21 cellular contexts compared by ENCODE assay signal in the genomic region with DNA sequence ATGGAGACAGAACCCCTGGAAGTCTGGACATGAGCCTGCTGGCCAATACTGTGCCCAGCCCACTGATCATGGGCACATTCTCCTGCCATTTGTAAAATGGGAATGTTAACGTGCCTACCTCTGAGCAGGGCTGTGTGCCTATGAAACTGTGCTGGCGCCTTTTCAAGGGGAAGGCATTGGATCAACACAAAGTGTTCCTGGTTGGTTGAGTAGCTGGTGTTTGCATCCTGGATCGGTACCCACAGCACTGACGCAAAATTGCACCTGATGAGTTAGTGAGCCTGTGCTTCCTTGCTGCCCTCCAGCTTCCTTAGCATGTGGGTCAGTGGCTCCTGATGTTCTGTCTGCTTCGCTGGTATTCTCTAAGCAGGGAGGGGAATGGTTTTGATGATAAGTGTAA. TPM values are rescaled to one million over a fixed set of nuclear protein-coding genes. Genes with fewer than 3 reads are reported as not detected.
A peak's percentile ranks its signal among the peaks of the same experiment; 100 is the strongest.
DNase-seq lines count a peak whose midpoint lies in the region; ATAC-seq and TF ChIP-seq lines count a peak whose summit lies in the region.
"Had no signal": no experiment of that assay in that cellular context is flagged by ENCODE, and none has a peak within 500 bp of the region (broad histone marks: within the 10 kb centered on the region; RNA-seq: fewer than 3 reads in every experiment).

No MANE protein-coding gene starts in this region.

- H3K18ac ChIP-seq in neuronal stem cell (ENCODE audit: low read length) = no peak overlapping the region

- peak overlapping the region; percentile 41; the same call in 1 of the 2 replicates for H3K4me2 ChIP-seq in HCT116 (ENCODE audit: low read length)
- H3K4me2 ChIP-seq in neuronal stem cell (ENCODE audit: insufficient read depth, low read length, poor library complexity, severe bottlenecking) = no peak overlapping the region
- H3K4me2 ChIP-seq: A549; BLaER1 treated with 17β-estradiol and CSF1 and Interleukin-3, amounts not matched to agents 10 nM and 100 nM had no signal

- H3K9me3 ChIP-seq in HCT116 (ENCODE audit: control insufficient read depth in 1 of 2, insufficient read depth in 1 of 2, low read depth in 1 of 2, low read length in 2 of 2) (no peaks in the 10 kb centered on the region), neuronal stem cell (replicated peaks in 1 of 2; ENCODE audit: control insufficient read depth in 2 of 2, insufficient read depth in 1 of 2, low read depth in 1 of 2, low read length in 2 of 2) (no peaks in the 10 kb centered on the region)
- H3K9me3 ChIP-seq: A549, BE2C had no signal

- TF ChIP-seq RAD21 in HCT116 (IDR thresholded peaks at IDR 0.05; ENCODE audit: low read depth) = no peak

- no peaks in the 10 kb centered on the region for H3K36me3 ChIP-seq in HCT116 (ENCODE audit: control insufficient read depth in 1 of 2, insufficient read depth in 2 of 2, low read length in 2 of 2)
- no peaks in the 10 kb centered on the region for H3K36me3 ChIP-seq in neuronal stem cell (replicated peaks in 1 of 2; ENCODE audit: control insufficient read depth in 2 of 2, insufficient read depth in 2 of 2, low read length in 2 of 2)
- H3K36me3 ChIP-seq: BE2C; BLaER1 treated with 17β-estradiol and CSF1 and Interleukin-3, amounts not matched to agents 10 nM and 100 nM had no signal

- DNase-seq in HCT116 (ENCODE audit: low read depth, low spot score) (no peak), neuronal stem cell (ENCODE audit: low spot score) (no peak), NCI-H146 (lab: John Stamatoyannopoulos, UW) (no peak), substantia nigra (lab: John Stamatoyannopoulos, UW) (no peak), T-helper 1 cell (no peak)
- DNase-seq: 8988T; ACHN; AML-193; BE2C; Calu3; CD4-positive, alpha-beta memory T cell; COR-L47; DMS79 treated with DMSO at 0.1 percent for 48 hours; GF-D8; H7 had no signal

- TF ChIP-seq CTCF in HCT116 (IDR thresholded peaks at IDR 0.05 in 2 of 3, conservative IDR thresholded peaks at IDR 0.05 in 1 of 3; ENCODE audit: borderline replicate concordance in 1 of 3, insufficient read depth in 1 of 3, low read depth in 2 of 3, low read length in 2 of 3) = no peak
- TF ChIP-seq CTCF in VCaP (conservative IDR thresholded peaks at IDR 0.05) = no peak

- CTCF ChIA-PET in HCT116 (lab: Charles Lee) = interaction anchor here (1.5 kb wide), 1 partner anchor 366 kb away, joined by 5 read pairs; no protein-coding TSS in a partner anchor

- no peaks in the 10 kb centered on the region for H3K79me1 ChIP-seq in neuronal stem cell (ENCODE audit: low read depth, low read length)

- H3K9me2 ChIP-seq in HCT116 (ENCODE audit: insufficient read depth) = no peaks in the 10 kb centered on the region

- no peak overlapping the region for H3K23ac ChIP-seq in neuronal stem cell (ENCODE audit: low read depth, low read length, poor library complexity)

- H4K91ac ChIP-seq in neuronal stem cell (ENCODE audit: low read depth, low read length, poor library complexity) = no peak overlapping the region

- no peak overlapping the region for H4K8ac ChIP-seq in neuronal stem cell (ENCODE audit: low read depth, low read length)

- intact Hi-C loops in HCT116 (cut with micrococcal nuclease) = loop anchor here (5.0 kb wide), 1 partner anchor 326 kb away; no protein-coding TSS in a partner anchor

- H2BK12ac ChIP-seq in neuronal stem cell (ENCODE audit: low read length) = no peak overlapping the region

- POLR2A ChIA-PET in HCT116 (lab: Charles Lee) = no interaction called here

- no peak for ATAC-seq in HCT116
- ATAC-seq in HG03135 (IDR thresholded peaks at IDR 0.05; ENCODE audit: unreplicated experiment) = no peak
- ATAC-seq: A549 had no signal

- H3K14ac ChIP-seq in neuronal stem cell (ENCODE audit: low read length) = no peak overlapping the region

- no peak overlapping the region for H2BK120ac ChIP-seq in neuronal stem cell (ENCODE audit: low read depth, low read length)

- peak overlapping the region; percentile 29 for H2AK5ac ChIP-seq in neuronal stem cell (ENCODE audit: low read depth, low read length)

- WGBS in neuronal stem cell (ENCODE audit: extremely low coverage in 2 of 2, insufficient read length in 2 of 2, insufficient replicate concordance in 1 of 2), 2 donors = no CpG with 5 or more reads among the region's 5 CpGs

- no TSS peak for BruUV-seq in HCT116 (replicated peaks; lab: Mats Ljungman, UMichigan)

- H2AFZ ChIP-seq in HCT116 (ENCODE audit: low read depth, low read length, poor library complexity, severe bottlenecking) (peak overlapping the region; percentile 85), neuronal stem cell (ENCODE audit: low read length) (no peak overlapping the region)

- H3K27me3 ChIP-seq in HCT116 (ENCODE audit: insufficient read depth, low read length) (no peaks in the 10 kb centered on the region), neuronal stem cell (ENCODE audit: control insufficient read depth in 3 of 3, insufficient read depth in 3 of 3, low read depth in 1 of 3, low read length in 3 of 3) (no peaks in the 10 kb centered on the region)
- H3K27me3 ChIP-seq: BE2C; BLaER1 treated with 17β-estradiol and CSF1 and Interleukin-3, amounts not matched to agents 10 nM and 100 nM had no signal

- H2BK15ac ChIP-seq in neuronal stem cell (ENCODE audit: low read length) = no peak overlapping the region

- H3K27ac ChIP-seq in HCT116 (ENCODE audit: low read depth, low read length) (no peak overlapping the region), VCaP (peak overlapping the region; percentile 45), neuronal stem cell (replicated peaks; ENCODE audit: low read length) (no peak overlapping the region), substantia nigra (ENCODE audit: low read depth, low read length, poor library complexity, severe bottlenecking) (no peak overlapping the region)
- H3K27ac ChIP-seq: A549; BLaER1 treated with 17β-estradiol and CSF1 and Interleukin-3, amounts not matched to agents 10 nM and 100 nM had no signal

- H3K4me3 ChIP-seq in HCT116 (replicated peaks in 1 of 2; ENCODE audit: low read depth in 1 of 2, low read length in 2 of 2) = no peak overlapping the region
- H3K4me3 ChIP-seq in neuronal stem cell (ENCODE audit: low read length in 2 of 2) = no peak overlapping the region
- H3K4me3 ChIP-seq: A549; BLaER1 treated with 17β-estradiol and CSF1 and Interleukin-3, amounts not matched to agents 10 nM and 100 nM had no signal

- no peak overlapping the region for H3K4ac ChIP-seq in neuronal stem cell (ENCODE audit: low read length)

- RAD21 ChIA-PET in HCT116 (lab: Charles Lee; ENCODE audit: low non-redundant PET in 1 of 2, low total read pairs in 2 of 2, uncharacterized antibody in 2 of 2, unreplicated experiment in 2 of 2) = no interaction called here

- no peak overlapping the region for H2BK5ac ChIP-seq in neuronal stem cell (ENCODE audit: low read length)

- no peak overlapping the region for H3K9ac ChIP-seq in HCT116 (ENCODE audit: low read length)
- no peak overlapping the region for H3K9ac ChIP-seq in neuronal stem cell (ENCODE audit: low read depth, low read length, poor library complexity)
- H3K9ac ChIP-seq: BLaER1 treated with 17β-estradiol and CSF1 and Interleukin-3, amounts not matched to agents 10 nM and 100 nM had no signal

- H3K79me2 ChIP-seq in HCT116 (ENCODE audit: insufficient read depth, low read length) = no peaks in the 10 kb centered on the region

- TF ChIP-seq POLR2A in HCT116 (IDR thresholded peaks at IDR 0.05; ENCODE audit: borderline replicate concordance, extremely low read depth, insufficient read depth, insufficient read length) = no peak

- H4K20me1 ChIP-seq in HCT116 (ENCODE audit: insufficient read depth) = no peaks in the 10 kb centered on the region
- H4K20me1 ChIP-seq: BLaER1 treated with 17β-estradiol and CSF1 and Interleukin-3, amounts not matched to agents 10 nM and 100 nM had no signal

- peaks cover 10 to 13% of the 10 kb centered on the region in 2 experiments; a peak in 3 of 4 replicates for H3K4me1 ChIP-seq in HCT116 (ENCODE audit: control insufficient read depth in 1 of 2, insufficient read depth in 2 of 2, low read length in 2 of 2)
- H3K4me1 ChIP-seq in neuronal stem cell (ENCODE audit: control insufficient read depth in 2 of 2, insufficient read depth in 1 of 2, low read depth in 1 of 2, low read length in 2 of 2) = no peaks in the 10 kb centered on the region
- H3K4me1 ChIP-seq: A549, BE2C had no signal

TF ChIP-seq in HCT116, 20 proteins besides CTCF, POLR2A, EP300 and RAD21 (continues in another document):
- TF ChIP-seq FOSL1 (IDR thresholded peaks at IDR 0.05; ENCODE audit: low read depth) (no peak), EZH2phosphoT487 (IDR thresholded peaks at IDR 0.05; ENCODE audit: borderline replicate concordance) (no peak), EZH2 (IDR thresholded peaks at IDR 0.05) (no peak), JUND (IDR thresholded peaks at IDR 0.05) (no peak), ZFX (IDR thresholded peaks at IDR 0.05) (no peak), POLR2AphosphoS5 (IDR thresholded peaks at IDR 0.05; ENCODE audit: low read depth, low read length) (no peak), CBX3 (IDR thresholded peaks at IDR 0.05; ENCODE audit: low read depth) (no peak), ZNF274 (IDR thresholded peaks at IDR 0.05; ENCODE audit: low read depth, low read length) (no peak), ELF1 (IDR thresholded peaks at IDR 0.05; ENCODE audit: borderline replicate concordance, low read depth) (no peak), CEBPB (IDR thresholded peaks at IDR 0.05; ENCODE audit: low read depth) (no peak), YY1 (IDR thresholded peaks at IDR 0.05; ENCODE audit: extremely low read depth, insufficient replicate concordance, low read depth, low read length) (no peak), SP1 (IDR thresholded peaks at IDR 0.05; ENCODE audit: low read depth) (no peak), SIN3A (IDR thresholded peaks at IDR 0.05; ENCODE audit: low read depth) (no peak), SRF (IDR thresholded peaks at IDR 0.05; ENCODE audit: low read depth) (no peak)
- TF ChIP-seq, protein P1, sequence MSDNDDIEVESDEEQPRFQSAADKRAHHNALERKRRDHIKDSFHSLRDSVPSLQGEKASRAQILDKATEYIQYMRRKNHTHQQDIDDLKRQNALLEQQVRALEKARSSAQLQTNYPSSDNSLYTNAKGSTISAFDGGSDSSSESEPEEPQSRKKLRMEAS (IDR thresholded peaks at IDR 0.05) = no peak
- TF ChIP-seq, protein P2, sequence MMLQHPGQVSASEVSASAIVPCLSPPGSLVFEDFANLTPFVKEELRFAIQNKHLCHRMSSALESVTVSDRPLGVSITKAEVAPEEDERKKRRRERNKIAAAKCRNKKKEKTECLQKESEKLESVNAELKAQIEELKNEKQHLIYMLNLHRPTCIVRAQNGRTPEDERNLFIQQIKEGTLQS (IDR thresholded peaks at IDR 0.05) = no peak

RNA-seq across cellular contexts. Expression of a gene that starts 22.5 kb away (rescaled TPM):
- total RNA-seq in HCT116 (2021; ENCODE audit: unreplicated experiment) = not detected
- 0.03 and 0.14 TPM in 2 replicates for polyA plus RNA-seq in HCT116 (2012)
- polyA plus RNA-seq in neuronal stem cell (2013, experiment 1 of 2) = not detected
- not detected for polyA plus RNA-seq in neuronal stem cell (2013, experiment 2 of 2)
- total RNA-seq: CD4-positive, alpha-beta memory T cell; G401; H1 had no signal
- polyA plus RNA-seq: CD4-positive, alpha-beta memory T cell; H1 had no signal
